8 cellular contexts compared by ENCODE assay signal in the genomic region with DNA sequence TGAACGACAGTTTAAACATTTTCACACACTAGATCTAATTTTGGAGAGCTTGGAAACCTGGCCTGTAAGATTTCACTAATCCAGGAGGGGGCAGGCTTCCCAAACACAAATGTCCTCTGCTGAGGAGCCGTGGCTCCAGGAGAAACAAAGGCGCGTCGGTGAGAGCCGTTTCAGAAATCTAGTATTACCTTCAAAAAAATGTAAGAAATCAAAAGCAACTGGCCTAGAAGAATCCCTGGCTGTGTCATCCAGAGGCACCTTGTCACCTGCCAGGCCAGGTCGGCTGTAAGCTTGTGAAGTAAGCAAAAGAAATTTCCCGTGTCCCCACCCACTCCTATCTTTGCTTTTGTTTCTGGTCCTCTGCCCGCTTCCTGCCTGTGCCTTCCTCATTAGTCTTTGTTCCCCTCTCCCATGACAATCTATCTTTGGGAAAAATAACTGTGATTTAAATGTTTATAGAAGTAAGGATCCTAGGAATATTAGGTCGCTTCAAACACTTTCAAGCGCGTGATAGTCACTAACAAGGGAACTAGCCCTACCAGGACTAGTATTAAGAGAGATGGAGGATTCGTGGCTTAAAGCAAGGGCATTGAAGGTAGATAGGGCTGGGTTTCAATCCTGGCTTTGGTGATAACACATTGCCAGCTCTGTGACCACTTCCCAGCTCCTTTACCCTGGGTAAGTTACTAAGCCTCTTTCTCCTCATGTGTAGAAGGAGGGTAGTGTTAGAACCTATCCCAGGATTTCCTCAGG.
DNase-seq lines count a peak whose midpoint lies in the region; ATAC-seq lines count a peak whose summit lies in the region.

No MANE protein-coding gene starts in this region.

- peak overlapping the region; percentile 61 for H2AFZ ChIP-seq in ACC112 (ENCODE audit: low read length, unreplicated experiment)

- H3K4me1 ChIP-seq in ACC112 (ENCODE audit: control insufficient read depth, insufficient read depth, low read length, unreplicated experiment): peaks cover 7% of the 10 kb centered on the region

- H3K36me3 ChIP-seq in ACC112 (ENCODE audit: insufficient read depth, low read length): no peaks in the 10 kb centered on the region

- no peaks in the 10 kb centered on the region for H3K27me3 ChIP-seq in ACC112 (ENCODE audit: insufficient read depth, low read length)

- H3K4me3 ChIP-seq in ACC112 (ENCODE audit: low read depth, low read length): peak overlapping the region; percentile 77

- peak; percentile 88 for DNase-seq in NCI-H345 treated with DMSO at 0.1 percent for 48 hours (lab: John Stamatoyannopoulos, UW; ENCODE audit: unreplicated experiment)
- DNase-seq in activated CD4-positive, alpha-beta T cell treated with anti-CD3 and anti-CD28 coated beads, Interleukin-2, amount 50 U/mL, for 24 hours (ENCODE audit: low read depth in 1 of 2, low spot score in 1 of 2): peak; percentile 21 to 61
- peak; percentile 70 for DNase-seq in ecto neural progenitor cell (ENCODE audit: low spot score)
- peak; percentile 67 to 82 for DNase-seq in lung microvascular endothelial cell (ENCODE audit: low read depth in 2 of 2)
- DNase-seq in stimulated activated CD4-positive, alpha-beta T cell treated with anti-CD3 and anti-CD28 coated beads, TNF-alpha, amount 100 ng/mL, for 4 hours (ENCODE audit: low read depth in 3 of 3): peak; percentile 4 to 38 (median 31)

- H3K79me2 ChIP-seq in ACC112 (ENCODE audit: control insufficient read depth, insufficient read depth, low read length, unreplicated experiment): no peaks in the 10 kb centered on the region

- H3K27ac ChIP-seq in ACC112 (ENCODE audit: low read depth, low read length): no peak overlapping the region

- ATAC-seq in GM18517 (IDR thresholded peaks at IDR 0.05; ENCODE audit: unreplicated experiment) (peak; percentile 76), HG03103 (IDR thresholded peaks at IDR 0.05; ENCODE audit: low read depth, unreplicated experiment) (peak; percentile 64)

Comparison
In these comparisons a context has a peak if more than half of its experiments do, and no peak if none do; other contexts are left out.
1. DNase-seq: peak in every context shown above with its lines; median percentile 88 in NCI-H345 treated with DMSO at 0.1 percent for 48 hours; 74 in lung microvascular endothelial cell; 70 in ecto neural progenitor cell; 41 in activated CD4-positive, alpha-beta T cell treated with anti-CD3 and anti-CD28 coated beads, Interleukin-2, amount 50 U/mL, for 24 hours; 31 in stimulated activated CD4-positive, alpha-beta T cell treated with anti-CD3 and anti-CD28 coated beads, TNF-alpha, amount 100 ng/mL, for 4 hours.